In the genomic region with DNA sequence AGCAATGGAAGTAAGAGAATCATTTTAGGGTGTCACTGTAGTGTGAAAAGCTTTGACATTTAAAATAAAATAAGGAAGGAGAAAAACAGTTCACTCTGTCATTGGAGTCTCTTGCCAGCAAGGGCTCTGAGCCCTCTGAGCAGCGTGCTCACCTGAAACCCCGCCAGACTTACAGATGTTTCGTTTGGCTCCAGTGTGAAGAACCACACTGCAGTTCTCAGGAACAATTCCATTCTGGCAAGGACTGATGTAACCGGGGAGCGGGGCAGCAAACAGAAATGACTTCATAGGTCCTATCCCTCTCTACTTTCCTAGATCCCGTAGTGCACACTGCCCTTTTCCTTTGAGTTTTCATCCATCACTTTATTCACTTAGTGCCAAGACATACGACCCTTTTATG, we compare ENCODE assay signal across 15 cellular contexts.
DNase-seq lines count a peak whose midpoint lies in the region; ATAC-seq and TF ChIP-seq lines count a peak whose summit lies in the region.
"Had no signal": no experiment of that assay in that cellular context is flagged by ENCODE, and none has a peak within 500 bp of the region (broad histone marks: within the 10 kb centered on the region; RNA-seq: fewer than 3 reads in every experiment).

No MANE protein-coding gene starts in this region.

- WGBS in right cardiac atrium = 27% methylated on average over 7 of the region's 7 CpGs

- H3K27me3 ChIP-seq in DND-41 (ENCODE audit: insufficient read depth, low read length, poor library complexity) (no peaks in the 10 kb centered on the region), ascending aorta (no peaks in the 10 kb centered on the region), right cardiac atrium (ENCODE audit: control insufficient read depth, insufficient read depth) (no peaks in the 10 kb centered on the region)

- peaks cover 92% of the 10 kb centered on the region for H3K79me2 ChIP-seq in DND-41 (ENCODE audit: insufficient read depth, low read length)

- H3K4me3 ChIP-seq in AG10803 (ENCODE audit: low read length) = no peak overlapping the region
- H3K4me3 ChIP-seq in DND-41 (ENCODE audit: low read depth in 1 of 2, low read length in 2 of 2) = no peak overlapping the region
- peak overlapping the region in 1 of 2 donors; percentile 6 for H3K4me3 ChIP-seq in ascending aorta
- H3K4me3 ChIP-seq in right cardiac atrium (ENCODE audit: low read length) = no peak overlapping the region

- DNase-seq in AG10803 (ENCODE audit: low read depth) (peak; percentile 30), DND-41 (no peak), ascending aorta (ENCODE audit: low spot score in 2 of 2) (peak; percentile 50 to 86), right cardiac atrium (peak; percentile 75 to 85 (median 78)), pons (ENCODE audit: low spot score) (no peak), NCI-H345 treated with DMSO at 0.1 percent for 48 hours (lab: John Stamatoyannopoulos, UW; ENCODE audit: unreplicated experiment) (no peak)
- DNase-seq: activated CD4-positive, alpha-beta T cell treated with anti-CD3 and anti-CD28 coated beads, Interleukin-2, amount 50 U/mL, for 4 hours; AML-193; HFFc6; NCI-H1092 treated with DMSO at 0.1 percent for 48 hours; stimulated activated CD4-positive, alpha-beta T cell treated with anti-CD3 and anti-CD28 coated beads, Interleukin-2, amount 100 ng/mL, for 48 hours had no signal

- intact Hi-C loops in ascending aorta (cut with DNase I) (no loop called here), right cardiac atrium (cut with DNase I) (loop anchor here in 1 of 4 donors (5.0 kb wide), 1 partner anchor 80 kb away; no protein-coding TSS in a partner anchor)

- H3K36me3 ChIP-seq in DND-41 (ENCODE audit: insufficient read depth, low read length) (peaks cover 66% of the 10 kb centered on the region), ascending aorta (peaks cover 6 to 8% of the 10 kb centered on the region in 2 donors)

- peak overlapping the region; percentile 43; the same call in 1 of the 2 replicates for H3K27ac ChIP-seq in DND-41 (ENCODE audit: low read length)
- peak overlapping the region; percentile 46 to 73 for H3K27ac ChIP-seq in ascending aorta
- H3K27ac ChIP-seq in right cardiac atrium (ENCODE audit: low read length) = peak overlapping the region; percentile 59

- H3K9me3 ChIP-seq in DND-41 (ENCODE audit: insufficient read depth, low read length, severe bottlenecking) = peaks cover 13% of the 10 kb centered on the region
- H3K9me3 ChIP-seq in ascending aorta = peaks cover 7% of the 10 kb centered on the region in 2 donors
- no peaks in the 10 kb centered on the region for H3K9me3 ChIP-seq in right cardiac atrium (ENCODE audit: control insufficient read depth, low read length)

- TF ChIP-seq CTCF in AG10803 (conservative IDR thresholded peaks at IDR 0.05; ENCODE audit: low read length) (no peak), DND-41 (IDR thresholded peaks at IDR 0.05; ENCODE audit: borderline replicate concordance, extremely low read depth, low read length, poor library complexity, severe bottlenecking) (no peak), ascending aorta (IDR thresholded peaks at IDR 0.05) (no peak)

- peaks cover 64% of the 10 kb centered on the region for H3K4me1 ChIP-seq in DND-41 (ENCODE audit: insufficient read depth, low read length)
- peaks cover 4 to 10% of the 10 kb centered on the region in 2 donors for H3K4me1 ChIP-seq in ascending aorta
- peaks cover 11% of the 10 kb centered on the region for H3K4me1 ChIP-seq in right cardiac atrium (ENCODE audit: control insufficient read depth, insufficient read depth, low read length)

- no peak overlapping the region for H3K4me2 ChIP-seq in DND-41 (ENCODE audit: insufficient read depth, low read length)

- H2AFZ ChIP-seq in DND-41 (ENCODE audit: low read depth, low read length) = no peak overlapping the region

- ATAC-seq in DND-41 (ENCODE audit: insufficient read depth, low read depth) (no peak), right cardiac atrium (peak; percentile 64 to 78), HG03565 (IDR thresholded peaks at IDR 0.05; ENCODE audit: unreplicated experiment) (no peak), GM18861 (IDR thresholded peaks at IDR 0.05; ENCODE audit: unreplicated experiment) (no peak)
- ATAC-seq: Panc1; stimulated activated effector memory CD8-positive, alpha-beta T cell treated with anti-CD3 and anti-CD28 coated beads, Interleukin-12 subunit alpha, Interleukin-12 subunit beta, amount 100 ng/mL, for 72 hours had no signal

- H3K9ac ChIP-seq in DND-41 (ENCODE audit: low read depth, low read length) = no peak overlapping the region

- peaks cover 9% of the 10 kb centered on the region; the same call in 1 of the 2 replicates for H4K20me1 ChIP-seq in DND-41 (ENCODE audit: insufficient read depth, low read length)

Comparison
In these comparisons a context has a peak if more than half of its experiments do, and no peak if none do; other contexts are left out.
1. DNase-seq: peak in AG10803 (single experiment), ascending aorta (2 of 2) and right cardiac atrium (3 of 3); none in DND-41 (single experiment), pons (single experiment) and NCI-H345 treated with DMSO at 0.1 percent for 48 hours (single experiment).
2. ATAC-seq: peak in right cardiac atrium (2 of 2); none in DND-41 (single experiment), HG03565 (single experiment) and GM18861 (single experiment).
3. Peak in every context shown above with its lines, with median percentiles within 50 percentile points of each other: H3K27ac ChIP-seq.